ENCODE assay signal across 29 cellular contexts in genomic region chr5:77204967-77205366, GRCh38. TPM values are rescaled to one million over a fixed set of nuclear protein-coding genes. Genes with fewer than 3 reads are reported as not detected.
"Had no signal": no experiment of that assay in that cellular context is flagged by ENCODE, and none has a peak within 500 bp of the region (broad histone marks: within the 10 kb centered on the region; RNA-seq: fewer than 3 reads in every experiment).

No MANE protein-coding gene starts in this region.

- H3K4me2 ChIP-seq: neural progenitor cell had no signal

- H3K4me1 ChIP-seq: foreskin keratinocyte, lower lobe of right lung, tibial nerve had no signal

- H2AFZ ChIP-seq: neural progenitor cell had no signal

- H3K36me3 ChIP-seq: heart left ventricle, lower lobe of right lung, neural progenitor cell, spleen, tibial nerve had no signal

- H3K9ac ChIP-seq: neural progenitor cell had no signal

- H3K9me3 ChIP-seq: heart left ventricle, lower lobe of right lung, spleen, tibial nerve had no signal

- H3K4me3 ChIP-seq: heart left ventricle, lower lobe of right lung, neural progenitor cell, spleen, tibial nerve had no signal

- ATAC-seq: activated T-helper 17 cell treated with anti-CD3 and anti-CD28 coated beads, Interleukin-2, amount 50 U/mL, for 72 hours; esophagus mucosa; foreskin keratinocyte; heart left ventricle; left colon; lower lobe of right lung; natural killer cell; right cardiac atrium had no signal

- DNase-seq: activated CD4-positive, alpha-beta memory T cell treated with anti-CD3 and anti-CD28 coated beads, Interleukin-2, amount 10 ng/mL, durations not matched to agents 7 days and 5 days; activated CD4-positive, alpha-beta T cell treated with anti-CD3 and anti-CD28 coated beads, Interleukin-2, amount 10 ng/mL, durations not matched to agents 7 days and 5 days; activated CD4-positive, CD25-positive, alpha-beta regulatory T cell treated with anti-CD3 and anti-CD28 coated beads, Interleukin-2, amount 50 U/mL, for 72 hours; activated CD8-positive, alpha-beta memory T cell treated with anti-CD3 and anti-CD28 coated beads, Interleukin-2, amount 50 U/mL, for 48 hours; activated gamma-delta T cell treated with Interleukin-2 at 50 U/mL for 16 hours; activated naive CD4-positive, alpha-beta T cell treated with anti-CD3 and anti-CD28 coated beads, Interleukin-2, amount 50 U/mL, for 16 hours; activated T-cell treated with anti-CD3 and anti-CD28 coated beads, Interleukin-2, amount 50 U/mL, for 24 hours; amniotic stem cell; caudate nucleus; endodermal cell; foreskin keratinocyte; heart left ventricle; hypothalamus; immature natural killer cell; kidney; left colon; lower lobe of right lung; mesenchymal stem cell; natural killer cell; occipital lobe; right cardiac atrium; spleen; stimulated activated naive CD4-positive, alpha-beta T cell treated with Interleukin-2 at 50 U/mL for 16 hours; T1000 had no signal

- H3K27ac ChIP-seq: foreskin keratinocyte, heart left ventricle, lower lobe of right lung, neural progenitor cell, spleen, tibial nerve had no signal

- FAIRE-seq: astrocyte, kidney had no signal

RNA-seq across cellular contexts. Expression of gene PDE8B, which starts 5.5 kb away (rescaled TPM):
- total RNA-seq: activated T-helper 17 cell treated with anti-CD3 and anti-CD28 coated beads, Interleukin-2, amount 50 U/mL, for 72 hours; foreskin keratinocyte had no signal
- polyA plus RNA-seq: foreskin keratinocyte had no signal
